Comparison of ENCODE assay signal across 25 cellular contexts in the genomic region with DNA sequence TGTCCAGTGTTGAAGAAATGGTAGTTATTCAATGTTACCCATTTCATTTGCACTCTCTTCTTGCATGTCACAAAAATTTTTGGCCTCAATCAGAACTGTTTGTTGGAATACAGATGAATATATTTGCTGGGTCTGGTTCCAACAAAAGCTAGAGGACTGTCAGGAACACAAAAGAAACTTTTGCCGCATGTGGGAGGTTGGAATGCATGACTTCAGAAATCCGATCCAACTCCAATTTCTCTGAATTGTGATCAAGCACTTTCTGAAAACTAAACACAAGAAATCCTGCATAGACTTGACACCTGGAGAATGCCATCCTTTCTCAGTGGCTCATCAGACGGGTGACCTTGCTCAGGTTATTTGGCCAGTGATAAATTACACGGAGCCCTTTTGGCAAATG. TPM values are rescaled to one million over a fixed set of nuclear protein-coding genes. Genes with fewer than 3 reads are reported as not detected.
DNase-seq lines count a peak whose midpoint lies in the region; ATAC-seq and TF ChIP-seq lines count a peak whose summit lies in the region.
"Had no signal": no experiment of that assay in that cellular context is flagged by ENCODE, and none has a peak within 500 bp of the region (broad histone marks: within the 10 kb centered on the region; RNA-seq: fewer than 3 reads in every experiment).

No MANE protein-coding gene starts in this region.

- H3K79me2 ChIP-seq in GM23248 (ENCODE audit: insufficient read depth) = peaks cover 98% of the 10 kb centered on the region
- H3K79me2 ChIP-seq in GM23338 (replicated peaks; ENCODE audit: insufficient read depth) = no peaks in the 10 kb centered on the region

- H3K9ac ChIP-seq in GM23248 = no peak overlapping the region
- H3K9ac ChIP-seq: KMS-11 had no signal

- in situ Hi-C loops in GM23248 (cut with MboI) = no loop called here

- H3K9me3 ChIP-seq in GM23248 (ENCODE audit: low read depth) = no peaks in the 10 kb centered on the region
- H3K9me3 ChIP-seq in psoas muscle = no peaks in the 10 kb centered on the region
- H3K9me3 ChIP-seq in spleen = no peaks in the 10 kb centered on the region
- H3K9me3 ChIP-seq: A549, Caco-2, SJCRH30 had no signal

- no peaks in the 10 kb centered on the region for H3K27me3 Mint-ChIP-seq in stimulated activated memory B cell treated with anti-CD40 and anti-IgM and Interleukin-4, amounts not matched to agents 10 μg/mL and 1 μg/mL and 100 μg/mL, for 72 hours
- H3K27me3 Mint-ChIP-seq in GM23338 (ENCODE audit: insufficient read depth, low read depth, poor library complexity) = peaks cover 3% of the 10 kb centered on the region
- H3K27me3 Mint-ChIP-seq: B cell, IgD-negative memory B cell had no signal

- H4K20me1 ChIP-seq in GM23248 (ENCODE audit: insufficient read depth) (peaks cover 4% of the 10 kb centered on the region; the same call in 1 of the 2 replicates), GM23338 (replicated peaks; ENCODE audit: insufficient read depth) (no peaks in the 10 kb centered on the region)

- H2AFZ ChIP-seq in GM23248 (no peak overlapping the region), GM23338 (no peak overlapping the region)

- TF ChIP-seq CTCF in fibroblast of the aortic adventitia (IDR thresholded peaks at IDR 0.05; ENCODE audit: insufficient read depth, low read length) (no peak), psoas muscle (IDR thresholded peaks at IDR 0.05) (no peak), spleen (IDR thresholded peaks at IDR 0.05 in 8 of 11, conservative IDR thresholded peaks at IDR 0.05 in 3 of 11) (no peak), GM23338 (conservative IDR thresholded peaks at IDR 0.05; ENCODE audit: low read depth in 2 of 2) (no peak)

- no peaks in the 10 kb centered on the region for H3K27me3 ChIP-seq in GM23248 (replicated peaks; ENCODE audit: insufficient read depth)
- H3K27me3 ChIP-seq in psoas muscle (ENCODE audit: insufficient read depth in 3 of 3, low read length in 2 of 3) = no peaks in the 10 kb centered on the region
- no peaks in the 10 kb centered on the region for H3K27me3 ChIP-seq in spleen (replicated peaks in 1 of 7)
- H3K27me3 ChIP-seq in GM23338 (ENCODE audit: insufficient read depth) = no peaks in the 10 kb centered on the region
- H3K27me3 ChIP-seq: SJCRH30 had no signal

- WGBS in GM23248 (ENCODE audit: low coverage in 1 of 2, low lambda C conversion rate in 2 of 2, missing lambda C conversion rate in 2 of 2), 2 experiments = 30 to 38% methylated on average over 4 of the region's 4 CpGs
- WGBS in psoas muscle, 3 donors = 36 to 44% (median 36%) methylated on average over 4 of the region's 4 CpGs
- WGBS in spleen, 5 donors = 83 to 94% (median 92%) methylated on average over 4 of the region's 4 CpGs

- H3K4me3 Mint-ChIP-seq in stimulated activated memory B cell treated with anti-CD40 and anti-IgM and Interleukin-4, amounts not matched to agents 10 μg/mL and 1 μg/mL and 100 μg/mL, for 72 hours = no peak overlapping the region
- no peak overlapping the region for H3K4me3 Mint-ChIP-seq in GM23338
- H3K4me3 Mint-ChIP-seq: B cell; CD8-positive, alpha-beta T cell; IgD-negative memory B cell had no signal

- intact Hi-C loops in psoas muscle (cut with DNase I) (no loop called here), spleen (cut with DNase I; ENCODE audit: low total_unique reads) (no loop called here)

- H3K9me2 ChIP-seq in GM23248 (ENCODE audit: insufficient read depth) (no peaks in the 10 kb centered on the region), GM23338 (ENCODE audit: insufficient read depth) (no peaks in the 10 kb centered on the region)

- H3K4me1 Mint-ChIP-seq in stimulated activated memory B cell treated with anti-CD40 and anti-IgM and Interleukin-4, amounts not matched to agents 10 μg/mL and 1 μg/mL and 100 μg/mL, for 72 hours = no peaks in the 10 kb centered on the region
- peaks cover 14% of the 10 kb centered on the region for H3K4me1 Mint-ChIP-seq in GM23338
- H3K4me1 Mint-ChIP-seq: B cell had no signal

- H3K27ac ChIP-seq in GM23248 = peak overlapping the region; percentile 42
- H3K27ac ChIP-seq in psoas muscle = peak overlapping the region; percentile 19
- H3K27ac ChIP-seq in spleen = no peak overlapping the region
- no peak overlapping the region for H3K27ac ChIP-seq in GM23338 (ENCODE audit: low read depth)
- H3K27ac ChIP-seq: A549, C4-2B, HL-60, KMS-11, SJCRH30 had no signal

- no peaks in the 10 kb centered on the region for H3K9me3 Mint-ChIP-seq in stimulated activated memory B cell treated with anti-CD40 and anti-IgM and Interleukin-4, amounts not matched to agents 10 μg/mL and 1 μg/mL and 100 μg/mL, for 72 hours
- no peaks in the 10 kb centered on the region for H3K9me3 Mint-ChIP-seq in GM23338
- H3K9me3 Mint-ChIP-seq: CD8-positive, alpha-beta T cell; IgD-negative memory B cell had no signal

- no peak for TF ChIP-seq POLR2A in spleen (IDR thresholded peaks at IDR 0.05)

- ATAC-seq in psoas muscle = no peak
- ATAC-seq in stimulated activated memory B cell treated with anti-CD40 and anti-IgM and Interleukin-4, amounts not matched to agents 10 μg/mL and 1 μg/mL and 100 μg/mL, for 72 hours = no peak
- no peak for ATAC-seq in HG03039 (IDR thresholded peaks at IDR 0.05; ENCODE audit: unreplicated experiment)
- ATAC-seq in GM23338 = no peak
- ATAC-seq: A549; CD8-positive, alpha-beta T cell; HCT116; PC-3 had no signal

- H3K4me1 ChIP-seq in GM23248 (ENCODE audit: insufficient read depth) (peaks cover 17% of the 10 kb centered on the region), psoas muscle (peaks cover 29% of the 10 kb centered on the region), spleen (no peaks in the 10 kb centered on the region), GM23338 (ENCODE audit: insufficient read depth) (peaks cover 12% of the 10 kb centered on the region)
- H3K4me1 ChIP-seq: Caco-2, SJCRH30 had no signal

- DNase-seq in GM23248 (peak; percentile 63), astrocyte of the hippocampus (ENCODE audit: low read depth, low spot score) (peak; percentile 74), fibroblast of the aortic adventitia (ENCODE audit: low read depth) (peak; percentile 59), psoas muscle (no peak), spleen (no peak), GM23338 (ENCODE audit: low spot score) (no peak)
- DNase-seq: Caco-2; CD8-positive, alpha-beta T cell; MM.1S; NCI-H2029; NCI-H446 treated with DMSO at 0.1 percent for 48 hours; NCI-H526; NCI-H82; NK-92 treated with Interleukin-12 subunit alpha and Interleukin-12 subunit beta, amount 100 ng/mL, for 24 hours; PC-3; SJCRH30 had no signal

- H3F3A ChIP-seq in GM23248 (ENCODE audit: insufficient read depth) = peaks cover 13% of the 10 kb centered on the region; the same call in 1 of the 2 replicates
- H3F3A ChIP-seq in GM23338 (replicated peaks; ENCODE audit: low read depth) = no peaks in the 10 kb centered on the region

- H3K36me3 ChIP-seq in GM23248 (ENCODE audit: low read depth) = peaks cover 16% of the 10 kb centered on the region; the same call in 1 of the 2 replicates
- peaks cover 0 to 18% of the 10 kb centered on the region in 2 donors for H3K36me3 ChIP-seq in psoas muscle (ENCODE audit: insufficient read depth in 1 of 2, low read depth in 1 of 2)
- H3K36me3 ChIP-seq in spleen = peaks cover 0 to 65% (median 7%) of the 10 kb centered on the region in 6 donors
- H3K36me3 ChIP-seq in GM23338 (ENCODE audit: insufficient read depth) = no peaks in the 10 kb centered on the region

- H3K4me3 ChIP-seq in GM23248 = no peak overlapping the region
- H3K4me3 ChIP-seq in fibroblast of the aortic adventitia (ENCODE audit: low read depth, low read length) = no peak overlapping the region
- no peak overlapping the region for H3K4me3 ChIP-seq in psoas muscle
- H3K4me3 ChIP-seq in spleen = no peak overlapping the region
- no peak overlapping the region for H3K4me3 ChIP-seq in GM23338
- H3K4me3 ChIP-seq: A549, SJCRH30 had no signal

- H3K27ac Mint-ChIP-seq in stimulated activated memory B cell treated with anti-CD40 and anti-IgM and Interleukin-4, amounts not matched to agents 10 μg/mL and 1 μg/mL and 100 μg/mL, for 72 hours = no peak overlapping the region
- no peak overlapping the region for H3K27ac Mint-ChIP-seq in GM23338
- H3K27ac Mint-ChIP-seq: B cell; CD8-positive, alpha-beta T cell; IgD-negative memory B cell had no signal

- H3K4me2 ChIP-seq in GM23248 (ENCODE audit: unreplicated experiment) = peak overlapping the region; percentile 27
- no peak overlapping the region for H3K4me2 ChIP-seq in GM23338
- H3K4me2 ChIP-seq: A549, KMS-11 had no signal

- peaks cover 29% of the 10 kb centered on the region for H3K36me3 Mint-ChIP-seq in stimulated activated memory B cell treated with anti-CD40 and anti-IgM and Interleukin-4, amounts not matched to agents 10 μg/mL and 1 μg/mL and 100 μg/mL, for 72 hours
- no peaks in the 10 kb centered on the region; the same call in 2 of the 3 replicates for H3K36me3 Mint-ChIP-seq in GM23338 (ENCODE audit: low read depth)

TF ChIP-seq in GM23338, 12 proteins besides CTCF, POLR2A, EP300 and RAD21:
- TF ChIP-seq CREB1 (CRISPR knock-in tag; IDR thresholded peaks at IDR 0.05; ENCODE audit: low read depth) = no peak

RNA-seq across cellular contexts. Expression of a gene that starts 15.4 kb away (rescaled TPM):
- total RNA-seq in GM23248 (2014; rRNA removed; shearing (Covaris generic)) = 82.5 and 101 TPM in 2 replicates
- 31.6 and 34.0 TPM in 2 replicates for polyA plus RNA-seq in GM23248 (2016; fragmentation: Nextera tagmentation; extraction: Ambion mirVana)
- 80.3 and 134 TPM in 2 replicates for total RNA-seq in fibroblast of the aortic adventitia (ENCODE audit: low replicate concordance)
- total RNA-seq in psoas muscle = 10 to 100 TPM; 78.4 to 96.0 (median 91.4) TPM
- 10 to 100 TPM; 15.2 to 70.1 (median 38.8) TPM for polyA plus RNA-seq in psoas muscle
- 10 to 100 TPM; 25.5 to 45.4 (median 35.7) TPM for total RNA-seq in spleen
- polyA plus RNA-seq in spleen = 1 to 10 TPM; 5.0 to 9.4 (median 6.2) TPM
- 4.2 and 4.5 TPM in 2 replicates for total RNA-seq in GM23338 (2014; rRNA removed; shearing (Covaris generic))
- 0.99 and 1.1 TPM in 2 replicates for polyA plus RNA-seq in GM23338 (2016; fragmentation: Nextera tagmentation; extraction: Ambion mirVana)

Comparison
In these comparisons a context has a peak if more than half of its experiments do, and no peak if none do; other contexts are left out.
1. DNase-seq: peak in GM23248 (single experiment), astrocyte of the hippocampus (single experiment) and fibroblast of the aortic adventitia (single experiment); none in psoas muscle (0 of 2), spleen (single experiment) and GM23338 (single experiment).
2. H3K27ac ChIP-seq: peak in GM23248 (single experiment) and psoas muscle (single experiment); none in spleen (0 of 8) and GM23338 (single experiment).